Comparison of ENCODE assay signal across 26 cellular contexts in the genomic region with DNA sequence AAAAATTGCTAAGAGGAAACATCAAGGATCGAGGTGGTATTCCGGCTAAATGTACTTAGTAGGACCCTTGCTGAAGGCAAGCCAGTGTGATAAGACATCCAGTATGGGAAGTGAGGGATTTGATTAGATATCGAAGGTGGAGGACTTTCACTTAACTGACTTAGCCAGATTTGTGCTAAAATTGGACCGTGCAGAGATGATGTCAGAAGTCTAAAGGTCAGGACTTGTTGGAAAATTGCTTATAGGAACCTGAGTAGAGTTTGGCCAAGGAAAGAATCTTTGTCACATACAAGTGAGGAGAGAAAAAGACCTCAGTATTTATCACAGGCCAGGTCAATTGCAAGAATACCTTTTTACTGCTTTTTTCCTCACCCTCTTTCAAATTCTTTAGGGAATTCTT. TPM values are rescaled to one million over a fixed set of nuclear protein-coding genes. Genes with fewer than 3 reads are reported as not detected.
DNase-seq lines count a peak whose midpoint lies in the region; ATAC-seq, FAIRE-seq and TF ChIP-seq lines count a peak whose summit lies in the region.
"Had no signal": no experiment of that assay in that cellular context is flagged by ENCODE, and none has a peak within 500 bp of the region (broad histone marks: within the 10 kb centered on the region; RNA-seq: fewer than 3 reads in every experiment).

No MANE protein-coding gene starts in this region.

- no peaks in the 10 kb centered on the region for H3K9me3 ChIP-seq in hepatocyte (ENCODE audit: low read depth)
- H3K9me3 ChIP-seq in liver (ENCODE audit: control insufficient read depth in 4 of 4, low read length in 3 of 4), result no peaks in the 10 kb centered on the region
- H3K9me3 ChIP-seq in small intestine (ENCODE audit: control insufficient read depth, low read depth), result no peaks in the 10 kb centered on the region
- H3K9me3 ChIP-seq: A549 had no signal

- H3K36me3 ChIP-seq in hepatocyte (replicated peaks; ENCODE audit: insufficient read depth, low read depth) (no peaks in the 10 kb centered on the region), liver (ENCODE audit: control insufficient read depth in 4 of 4, insufficient read depth in 3 of 4, low read depth in 1 of 4, low read length in 3 of 4) (no peaks in the 10 kb centered on the region), small intestine (ENCODE audit: control insufficient read depth in 2 of 2, insufficient read depth in 2 of 2, low read length in 2 of 2) (no peaks in the 10 kb centered on the region)
- H3K36me3 ChIP-seq: BE2C; BLaER1 treated with 17β-estradiol and CSF1 and Interleukin-3, amounts not matched to agents 10 nM and 100 nM had no signal

- no peak overlapping the region for H3K27ac ChIP-seq in hepatocyte
- H3K27ac ChIP-seq in liver (ENCODE audit: low read depth in 1 of 2, low read length in 2 of 2), result peak overlapping the region; percentile 81 to 87
- no peak overlapping the region for H3K27ac ChIP-seq in small intestine (ENCODE audit: low read depth in 1 of 2, low read length in 1 of 2)
- H3K27ac ChIP-seq: A549; BLaER1 treated with 17β-estradiol and CSF1 and Interleukin-3, amounts not matched to agents 10 nM and 100 nM had no signal

- H3K4me3 ChIP-seq in hepatocyte (no peak overlapping the region), liver (ENCODE audit: low read depth in 1 of 3, low read length in 3 of 3) (peak overlapping the region in 2 of 3 donors; percentile 11 to 38), small intestine (ENCODE audit: low read depth in 1 of 2, low read length in 2 of 2) (no peak overlapping the region)
- H3K4me3 ChIP-seq: A549; BLaER1 treated with 17β-estradiol and CSF1 and Interleukin-3, amounts not matched to agents 10 nM and 100 nM had no signal

- no peaks in the 10 kb centered on the region for H3K9me2 ChIP-seq in hepatocyte (replicated peaks; ENCODE audit: insufficient read depth)

- TF ChIP-seq RAD21 in liver (IDR thresholded peaks at IDR 0.05), result peak; percentile 19 to 36

- FAIRE-seq in H54 (lab: Jason Lieb, UNC) (peak; percentile 50), small intestine (lab: Jason Lieb, UNC) (no peak)
- FAIRE-seq: A549, GM12891, GM18507 had no signal

- DNase-seq in H54 (ENCODE audit: insufficient read length, low spot score) (no peak), hepatocyte (ENCODE audit: low spot score) (peak; percentile 16), small intestine (peak; percentile 42), islet precursor cell (no peak), NAMALWA (ENCODE audit: low spot score) (no peak)
- DNase-seq: 8988T; ACHN; AML-193; BE2C; CD4-positive, alpha-beta T cell; CD8-positive, alpha-beta memory T cell; DMS53; DMS79 treated with DMSO at 0.1 percent for 48 hours; GF-D8; GOT3; H7; HCEC 1CT had no signal

- no peak overlapping the region for H2AFZ ChIP-seq in hepatocyte

- WGBS in hepatocyte (ENCODE audit: low lambda C conversion rate, missing lambda C conversion rate), result 78% methylated on average over 4 of the region's 4 CpGs
- 49% methylated on average over 4 of the region's 4 CpGs for WGBS in liver
- 34 to 55% (median 36%) methylated on average over 4 of the region's 4 CpGs for WGBS in small intestine, 3 donors

- TF ChIP-seq POLR2A in H54 (IDR thresholded peaks at IDR 0.05; ENCODE audit: low read depth, low read length), result no peak

- H3K4me1 ChIP-seq in hepatocyte (ENCODE audit: insufficient read depth) (no peaks in the 10 kb centered on the region), liver (ENCODE audit: control insufficient read depth in 4 of 4, insufficient read depth in 4 of 4, low read length in 3 of 4) (peaks cover 2 to 24% (median 11%) of the 10 kb centered on the region in 4 donors), small intestine (ENCODE audit: control insufficient read depth in 2 of 2, insufficient read depth in 1 of 2, low read depth in 1 of 2, low read length in 1 of 2) (no peaks in the 10 kb centered on the region)
- H3K4me1 ChIP-seq: A549, BE2C had no signal

- H3K27me3 ChIP-seq in hepatocyte (no peaks in the 10 kb centered on the region), liver (ENCODE audit: control insufficient read depth in 4 of 4, insufficient read depth in 4 of 4, low read length in 3 of 4) (no peaks in the 10 kb centered on the region), small intestine (ENCODE audit: control insufficient read depth in 2 of 2, insufficient read depth in 2 of 2, low read length in 2 of 2) (no peaks in the 10 kb centered on the region)
- H3K27me3 ChIP-seq: BE2C; BLaER1 treated with 17β-estradiol and CSF1 and Interleukin-3, amounts not matched to agents 10 nM and 100 nM had no signal

- no peak overlapping the region for H3K9ac ChIP-seq in liver (ENCODE audit: low read depth in 1 of 2, low read length in 2 of 2)
- H3K9ac ChIP-seq: BLaER1 treated with 17β-estradiol and CSF1 and Interleukin-3, amounts not matched to agents 10 nM and 100 nM had no signal

- no peak overlapping the region for H3K4me2 ChIP-seq in hepatocyte
- H3K4me2 ChIP-seq: A549; BLaER1 treated with 17β-estradiol and CSF1 and Interleukin-3, amounts not matched to agents 10 nM and 100 nM had no signal

- no peaks in the 10 kb centered on the region for H4K20me1 ChIP-seq in hepatocyte (ENCODE audit: insufficient read depth, poor library complexity, severe bottlenecking)
- H4K20me1 ChIP-seq: BLaER1 treated with 17β-estradiol and CSF1 and Interleukin-3, amounts not matched to agents 10 nM and 100 nM had no signal

- no peaks in the 10 kb centered on the region for H3K79me2 ChIP-seq in hepatocyte

- no peak for TF ChIP-seq CTCF in hepatocyte (IDR thresholded peaks at IDR 0.05; ENCODE audit: poor library complexity)
- TF ChIP-seq CTCF in liver (IDR thresholded peaks at IDR 0.05; ENCODE audit: low read depth, low read length, missing input control), result no peak

- no peak for ATAC-seq in HG03342 (IDR thresholded peaks at IDR 0.05; ENCODE audit: unreplicated experiment)
- ATAC-seq: A549 had no signal

TF ChIP-seq in liver, 16 proteins besides CTCF, POLR2A, EP300 and RAD21 (continues in another document):
- TF ChIP-seq RXRA (IDR thresholded peaks at IDR 0.05) (peak; percentile 21 to 49), SP1 (IDR thresholded peaks at IDR 0.05) (peak; percentile 90), NR2F2 (IDR thresholded peaks at IDR 0.05) (no peak), EGR1 (IDR thresholded peaks at IDR 0.05; ENCODE audit: low read depth in 2 of 2) (peak in 1 of 2 donors; percentile 68), HNF4A (conservative IDR thresholded peaks at IDR 0.05) (peak; percentile 93 to 95), JUND (IDR thresholded peaks at IDR 0.05) (peak; percentile 97 to 98), YY1 (IDR thresholded peaks at IDR 0.05) (peak; percentile 82), GABPA (IDR thresholded peaks at IDR 0.05 in 1 of 2, conservative IDR thresholded peaks at IDR 0.05 in 1 of 2) (no peak), FOXA2 (IDR thresholded peaks at IDR 0.05) (no peak), HNF4G (IDR thresholded peaks at IDR 0.05) (peak; percentile 88), TAF1 (conservative IDR thresholded peaks at IDR 0.05) (no peak), FOXA1 (IDR thresholded peaks at IDR 0.05) (no peak)
- TF ChIP-seq, protein P1, sequence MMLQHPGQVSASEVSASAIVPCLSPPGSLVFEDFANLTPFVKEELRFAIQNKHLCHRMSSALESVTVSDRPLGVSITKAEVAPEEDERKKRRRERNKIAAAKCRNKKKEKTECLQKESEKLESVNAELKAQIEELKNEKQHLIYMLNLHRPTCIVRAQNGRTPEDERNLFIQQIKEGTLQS (IDR thresholded peaks at IDR 0.05), result peak; percentile 92
- TF ChIP-seq, protein P2, sequence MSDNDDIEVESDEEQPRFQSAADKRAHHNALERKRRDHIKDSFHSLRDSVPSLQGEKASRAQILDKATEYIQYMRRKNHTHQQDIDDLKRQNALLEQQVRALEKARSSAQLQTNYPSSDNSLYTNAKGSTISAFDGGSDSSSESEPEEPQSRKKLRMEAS (IDR thresholded peaks at IDR 0.05), result peak; percentile 45
- TF ChIP-seq, protein P3, sequence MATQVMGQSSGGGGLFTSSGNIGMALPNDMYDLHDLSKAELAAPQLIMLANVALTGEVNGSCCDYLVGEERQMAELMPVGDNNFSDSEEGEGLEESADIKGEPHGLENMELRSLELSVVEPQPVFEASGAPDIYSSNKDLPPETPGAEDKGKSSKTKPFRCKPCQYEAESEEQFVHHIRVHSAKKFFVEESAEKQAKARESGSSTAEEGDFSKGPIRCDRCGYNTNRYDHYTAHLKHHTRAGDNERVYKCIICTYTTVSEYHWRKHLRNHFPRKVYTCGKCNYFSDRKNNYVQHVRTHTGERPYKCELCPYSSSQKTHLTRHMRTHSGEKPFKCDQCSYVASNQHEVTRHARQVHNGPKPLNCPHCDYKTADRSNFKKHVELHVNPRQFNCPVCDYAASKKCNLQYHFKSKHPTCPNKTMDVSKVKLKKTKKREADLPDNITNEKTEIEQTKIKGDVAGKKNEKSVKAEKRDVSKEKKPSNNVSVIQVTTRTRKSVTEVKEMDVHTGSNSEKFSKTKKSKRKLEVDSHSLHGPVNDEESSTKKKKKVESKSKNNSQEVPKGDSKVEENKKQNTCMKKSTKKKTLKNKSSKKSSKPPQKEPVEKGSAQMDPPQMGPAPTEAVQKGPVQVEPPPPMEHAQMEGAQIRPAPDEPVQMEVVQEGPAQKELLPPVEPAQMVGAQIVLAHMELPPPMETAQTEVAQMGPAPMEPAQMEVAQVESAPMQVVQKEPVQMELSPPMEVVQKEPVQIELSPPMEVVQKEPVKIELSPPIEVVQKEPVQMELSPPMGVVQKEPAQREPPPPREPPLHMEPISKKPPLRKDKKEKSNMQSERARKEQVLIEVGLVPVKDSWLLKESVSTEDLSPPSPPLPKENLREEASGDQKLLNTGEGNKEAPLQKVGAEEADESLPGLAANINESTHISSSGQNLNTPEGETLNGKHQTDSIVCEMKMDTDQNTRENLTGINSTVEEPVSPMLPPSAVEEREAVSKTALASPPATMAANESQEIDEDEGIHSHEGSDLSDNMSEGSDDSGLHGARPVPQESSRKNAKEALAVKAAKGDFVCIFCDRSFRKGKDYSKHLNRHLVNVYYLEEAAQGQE (IDR thresholded peaks at IDR 0.05), result peak; percentile 68

RNA-seq across cellular contexts. Expression of a gene that starts 30.9 kb away (rescaled TPM):
- total RNA-seq in hepatocyte (not detected in 2 replicates), liver (not detected)
- polyA plus RNA-seq in hepatocyte (not detected in 2 replicates), liver (not detected), small intestine (not detected)
- total RNA-seq: CD4-positive, alpha-beta T cell; CD8-positive, alpha-beta memory T cell; Daoy; G401; H7 had no signal
- polyA plus RNA-seq: A549; CD14-positive monocyte; CD8-positive, alpha-beta memory T cell had no signal

Comparison
In these comparisons a context has a peak if more than half of its experiments do, and no peak if none do; other contexts are left out.
1. DNase-seq: peak in hepatocyte (single experiment) and small intestine (single experiment); none in H54 (single experiment), islet precursor cell (single experiment) and NAMALWA (single experiment).
2. H3K27ac ChIP-seq: peak in liver (2 of 2); none in hepatocyte (single experiment) and small intestine (0 of 2).
3. H3K4me3 ChIP-seq: peak in liver (2 of 3); none in hepatocyte (single experiment) and small intestine (0 of 2).